In the genomic region with DNA sequence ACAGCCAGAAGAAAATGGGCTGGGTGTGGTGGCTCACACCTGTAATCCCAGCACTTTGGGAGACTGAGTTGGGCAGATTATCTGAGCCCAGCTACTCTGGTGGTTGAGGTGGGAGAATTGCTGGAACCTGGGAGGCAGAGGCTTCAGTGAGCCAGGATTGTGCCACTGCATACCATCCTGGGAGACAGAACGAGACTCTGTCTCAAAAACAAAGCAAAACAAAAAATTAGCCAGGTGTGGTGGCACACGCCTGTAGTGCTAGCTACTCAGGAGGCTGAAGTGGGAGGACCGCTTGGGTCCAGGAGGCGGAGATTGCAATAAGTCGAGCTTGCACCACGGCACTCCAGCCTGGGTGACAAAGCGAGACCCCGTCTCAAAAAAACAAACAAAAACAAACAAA, we compare ENCODE assay signal across 27 cellular contexts.
"Had no signal": no experiment of that assay in that cellular context is flagged by ENCODE, and none has a peak within 500 bp of the region (broad histone marks: within the 10 kb centered on the region; RNA-seq: fewer than 3 reads in every experiment).

No MANE protein-coding gene starts in this region.

- ATAC-seq: activated CD8-positive, alpha-beta T cell treated with anti-CD3 and anti-CD28 coated beads, Interleukin-2, amount 10 ng/mL, durations not matched to agents 7 days and 5 days; effector memory CD8-positive, alpha-beta T cell; esophagus mucosa; left cardiac atrium; mucosa of descending colon; sciatic nerve; stimulated activated naive B cell treated with anti-CD40 and anti-IgM and Interleukin-4, amounts not matched to agents 10 μg/mL and 1 μg/mL and 100 μg/mL, for 72 hours had no signal

- H3K27ac ChIP-seq: ascending aorta, brain microvascular endothelial cell, tibial artery had no signal

- H3K36me3 ChIP-seq: ascending aorta, brain microvascular endothelial cell, tibial artery, uterus had no signal

- H3K4me3 Mint-ChIP-seq: activated CD8-positive, alpha-beta T cell treated with anti-CD3 and anti-CD28 coated beads, Interleukin-2, amount 10 ng/mL, durations not matched to agents 7 days and 5 days; activated T-helper 1 cell treated with anti-CD3 and anti-CD28 coated beads, Interleukin-12 subunit alpha, Interleukin-12 subunit beta, Interleukin-2, Interleukin-4 antibody, amounts not matched to agents 30 ng/mL and 10 ng/mL and 1 ng/mL, durations not matched to agents 14 hours and 24 hours and 36 hours; effector memory CD8-positive, alpha-beta T cell; memory B cell; stimulated activated naive B cell treated with anti-CD40 and anti-IgM and Interleukin-4, amounts not matched to agents 10 μg/mL and 1 μg/mL and 100 μg/mL, for 72 hours had no signal

- H3K4me2 ChIP-seq: smooth muscle cell had no signal

- FAIRE-seq: colon, endothelial cell of umbilical vein, frontal cortex, islet of Langerhans had no signal

- DNase-seq: activated CD4-positive, alpha-beta T cell treated with anti-CD3 and anti-CD28 coated beads, Interleukin-2, amount 50 U/mL, for 1 hour; activated CD4-positive, CD25-positive, alpha-beta regulatory T cell treated with anti-CD3 and anti-CD28 coated beads, Interleukin-2, amount 50 U/mL, for 72 hours; activated CD8-positive, alpha-beta T cell treated with anti-CD3 and anti-CD28 coated beads, Interleukin-2, amount 10 ng/mL, durations not matched to agents 7 days and 5 days; activated gamma-delta T cell; activated naive CD4-positive, alpha-beta T cell treated with anti-CD3 and anti-CD28 coated beads, Interleukin-2, amount 50 U/mL, for 16 hours; brain microvascular endothelial cell; central memory CD4-positive, alpha-beta T cell; dorsolateral prefrontal cortex; effector memory CD8-positive, alpha-beta T cell; left cardiac atrium; mucosa of descending colon; occipital lobe; posterior cingulate gyrus; stimulated activated CD4-positive, alpha-beta T cell treated with anti-CD3 and anti-CD28 coated beads, Interleukin-15, amount 100 ng/mL, for 24 hours; stimulated activated naive B cell treated with anti-CD40 and anti-IgM and Interleukin-4, amounts not matched to agents 10 μg/mL and 1 μg/mL and 100 μg/mL, for 72 hours; tibial artery; uterus had no signal

- H3K4me3 ChIP-seq: ascending aorta, dorsolateral prefrontal cortex, mucosa of descending colon, smooth muscle cell, tibial artery, uterus had no signal

- H3K27ac Mint-ChIP-seq: activated CD8-positive, alpha-beta T cell treated with anti-CD3 and anti-CD28 coated beads, Interleukin-2, amount 10 ng/mL, durations not matched to agents 7 days and 5 days; activated T-helper 1 cell treated with anti-CD3 and anti-CD28 coated beads, Interleukin-12 subunit alpha, Interleukin-12 subunit beta, Interleukin-2, Interleukin-4 antibody, amounts not matched to agents 30 ng/mL and 10 ng/mL and 1 ng/mL, durations not matched to agents 14 hours and 24 hours and 36 hours; effector memory CD8-positive, alpha-beta T cell; memory B cell; stimulated activated naive B cell treated with anti-CD40 and anti-IgM and Interleukin-4, amounts not matched to agents 10 μg/mL and 1 μg/mL and 100 μg/mL, for 72 hours had no signal

- H3K9me3 Mint-ChIP-seq: activated T-helper 1 cell treated with anti-CD3 and anti-CD28 coated beads, Interleukin-12 subunit alpha, Interleukin-12 subunit beta, Interleukin-2, Interleukin-4 antibody, amounts not matched to agents 30 ng/mL and 10 ng/mL and 1 ng/mL, durations not matched to agents 14 hours and 24 hours and 36 hours; effector memory CD8-positive, alpha-beta T cell; memory B cell; stimulated activated naive B cell treated with anti-CD40 and anti-IgM and Interleukin-4, amounts not matched to agents 10 μg/mL and 1 μg/mL and 100 μg/mL, for 72 hours had no signal

- H3K36me3 Mint-ChIP-seq: memory B cell; stimulated activated naive B cell treated with anti-CD40 and anti-IgM and Interleukin-4, amounts not matched to agents 10 μg/mL and 1 μg/mL and 100 μg/mL, for 72 hours had no signal

- H3K27me3 ChIP-seq: ascending aorta, brain microvascular endothelial cell, dorsolateral prefrontal cortex, tibial artery, uterus had no signal
